In genomic region chr19:49871349-49871985, GRCh38 we compare ENCODE assay signal across 19 cellular contexts. TPM values are rescaled to one million over a fixed set of nuclear protein-coding genes. Genes with fewer than 3 reads are reported as not detected.
DNase-seq lines count a peak whose midpoint lies in the region; ATAC-seq, FAIRE-seq and TF ChIP-seq lines count a peak whose summit lies in the region.
"Had no signal": no experiment of that assay in that cellular context is flagged by ENCODE, and none has a peak within 500 bp of the region (broad histone marks: within the 10 kb centered on the region; RNA-seq: fewer than 3 reads in every experiment).

No MANE protein-coding gene starts in this region.

- POLR2A ChIA-PET in WTC11 (lab: Charles Lee) (interaction anchor here (0.7 kb wide), 1 partner anchor 1343 kb away, joined by 3 read pairs; no protein-coding TSS in a partner anchor), HepG2 (lab: Yijun Ruan, JAX) (no interaction called here)

- no peaks in the 10 kb centered on the region for H3K9me3 ChIP-seq in HepG2 (ENCODE audit: low read length)
- H3K9me3 ChIP-seq: esophagus muscularis mucosa, HAP-1, heart left ventricle, upper lobe of left lung had no signal

- TF ChIP-seq EP300 in HepG2 (IDR thresholded peaks at IDR 0.05; ENCODE audit: low read depth in 2 of 2, low read length in 2 of 2) (no peak), HepG2 (CRISPR knock-in tag; IDR thresholded peaks at IDR 0.05; ENCODE audit: borderline replicate concordance) (no peak)

- no TSS peak for BruUV-seq in HepG2 (replicated peaks; lab: Mats Ljungman, UMichigan)

- DNase-seq in activated T-cell treated with anti-CD3 and anti-CD28 coated beads, Interleukin-2, amount 50 U/mL, for 24 hours, result no peak
- DNase-seq in activated T-cell treated with anti-CD3 and anti-CD28 coated beads for 4 hours, result no peak
- DNase-seq in WTC11 (ENCODE audit: low spot score), result no peak
- no peak for DNase-seq in HepG2 (ENCODE audit: low spot score)
- no peak for DNase-seq in NCI-H526 treated with DMSO at 0.1 percent for 48 hours (lab: John Stamatoyannopoulos, UW)
- no peak for DNase-seq in NCI-H1436 (lab: John Stamatoyannopoulos, UW)
- no peak for DNase-seq in stimulated activated CD4-positive, alpha-beta T cell treated with anti-CD3 and anti-CD28 coated beads, Interleukin-12 subunit alpha, Interleukin-12 subunit beta, amount 100 ng/mL, for 4 hours
- DNase-seq: mammary epithelial cell; NCI-H748 treated with DMSO at 0.1 percent for 48 hours; nucleus accumbens; RPMI8226; stimulated activated naive B cell treated with anti-CD40 and anti-IgM and Interleukin-4, amounts not matched to agents 10 μg/mL and 1 μg/mL and 100 μg/mL, for 72 hours had no signal

- peaks cover 41% of the 10 kb centered on the region for H3K4me1 ChIP-seq in HepG2 (ENCODE audit: insufficient read depth, low read length)

- H3K27ac ChIP-seq in HepG2 (ENCODE audit: extremely low read length, insufficient read depth, low read length), result no peak overlapping the region

- no peak overlapping the region for H3K4me3 Mint-ChIP-seq in activated T-cell treated with anti-CD3 and anti-CD28 coated beads, Interleukin-2, amount 50 U/mL, for 24 hours
- H3K4me3 Mint-ChIP-seq in WTC11, result no peak overlapping the region
- no peak overlapping the region for H3K4me3 Mint-ChIP-seq in stimulated activated memory B cell treated with anti-CD40 and anti-IgM and Interleukin-4, amounts not matched to agents 10 μg/mL and 1 μg/mL and 100 μg/mL, for 72 hours

- ATAC-seq in WTC11 (no peak), HepG2 (no peak)
- ATAC-seq in stimulated activated memory B cell treated with anti-CD40 and anti-IgM and Interleukin-4, amounts not matched to agents 10 μg/mL and 1 μg/mL and 100 μg/mL, for 72 hours, result no peak
- ATAC-seq: heart left ventricle; stimulated activated naive B cell treated with anti-CD40 and anti-IgM and Interleukin-4, amounts not matched to agents 10 μg/mL and 1 μg/mL and 100 μg/mL, for 72 hours had no signal

- H2AFZ ChIP-seq in HepG2 (ENCODE audit: low read length), result no peak overlapping the region

- H3K9ac ChIP-seq in HepG2 (ENCODE audit: insufficient read depth, low read depth, low read length), result no peak overlapping the region

- FAIRE-seq in HepG2 (lab: Jason Lieb, UNC), result no peak
- FAIRE-seq: islet of Langerhans had no signal

- TF ChIP-seq POLR2A in HepG2 (IDR thresholded peaks at IDR 0.05; ENCODE audit: insufficient read depth in 1 of 2, low read depth in 2 of 2, low read length in 2 of 2), result no peak

- H3K4me1 Mint-ChIP-seq in activated T-cell treated with anti-CD3 and anti-CD28 coated beads, Interleukin-2, amount 50 U/mL, for 24 hours (ENCODE audit: low read depth), result peaks cover 43% of the 10 kb centered on the region
- peaks cover 17% of the 10 kb centered on the region for H3K4me1 Mint-ChIP-seq in WTC11
- H3K4me1 Mint-ChIP-seq in stimulated activated memory B cell treated with anti-CD40 and anti-IgM and Interleukin-4, amounts not matched to agents 10 μg/mL and 1 μg/mL and 100 μg/mL, for 72 hours, result peaks cover 49% of the 10 kb centered on the region

- no peaks in the 10 kb centered on the region for H3K27me3 Mint-ChIP-seq in activated T-cell treated with anti-CD3 and anti-CD28 coated beads, Interleukin-2, amount 50 U/mL, for 24 hours
- H3K27me3 Mint-ChIP-seq in WTC11 (ENCODE audit: low read depth), result no peaks in the 10 kb centered on the region
- H3K27me3 Mint-ChIP-seq in stimulated activated memory B cell treated with anti-CD40 and anti-IgM and Interleukin-4, amounts not matched to agents 10 μg/mL and 1 μg/mL and 100 μg/mL, for 72 hours, result no peaks in the 10 kb centered on the region
- H3K27me3 Mint-ChIP-seq: stimulated activated naive B cell treated with anti-CD40 and anti-IgM and Interleukin-4, amounts not matched to agents 10 μg/mL and 1 μg/mL and 100 μg/mL, for 72 hours had no signal

- H3K27ac Mint-ChIP-seq in activated T-cell treated with anti-CD3 and anti-CD28 coated beads, Interleukin-2, amount 50 U/mL, for 24 hours, result peak overlapping the region; percentile 84
- peak overlapping the region; percentile 60; the same call in 1 of the 2 replicates for H3K27ac Mint-ChIP-seq in WTC11
- H3K27ac Mint-ChIP-seq in stimulated activated memory B cell treated with anti-CD40 and anti-IgM and Interleukin-4, amounts not matched to agents 10 μg/mL and 1 μg/mL and 100 μg/mL, for 72 hours, result peak overlapping the region; percentile 45

- H3K36me3 Mint-ChIP-seq in activated T-cell treated with anti-CD3 and anti-CD28 coated beads, Interleukin-2, amount 50 U/mL, for 24 hours (ENCODE audit: low read depth), result peaks cover 50% of the 10 kb centered on the region
- no peaks in the 10 kb centered on the region; the same call in 1 of the 2 replicates for H3K36me3 Mint-ChIP-seq in WTC11
- H3K36me3 Mint-ChIP-seq in stimulated activated memory B cell treated with anti-CD40 and anti-IgM and Interleukin-4, amounts not matched to agents 10 μg/mL and 1 μg/mL and 100 μg/mL, for 72 hours, result peaks cover 5% of the 10 kb centered on the region

- H3K79me2 ChIP-seq in HepG2 (ENCODE audit: insufficient read depth, low read length), result peaks cover 27% of the 10 kb centered on the region

- CTCF ChIA-PET in WTC11 (lab: Charles Lee), result no interaction called here
- CTCF ChIA-PET in HepG2 (lab: Yijun Ruan, JAX; ENCODE audit: low intra/inter-chr PET ratio, low total read pairs), result no interaction called here

- no peaks in the 10 kb centered on the region for H4K20me1 ChIP-seq in HepG2 (ENCODE audit: insufficient read depth, low read length)

- H3K4me2 ChIP-seq in HepG2 (ENCODE audit: low read depth, low read length), result no peak overlapping the region

- intact Hi-C loops in HepG2 (cut with micrococcal nuclease; ENCODE audit: unreplicated experiment), result no loop called here

- H3K27me3 ChIP-seq in HepG2 (ENCODE audit: control insufficient read depth in 1 of 2, insufficient read depth in 2 of 2, low read length in 2 of 2), result no peaks in the 10 kb centered on the region; a peak in 1 of 5 replicates
- H3K27me3 ChIP-seq: esophagus muscularis mucosa, heart left ventricle, upper lobe of left lung had no signal

- no peak for TF ChIP-seq RAD21 in HepG2 (CRISPR knock-in tag; IDR thresholded peaks at IDR 0.05)

- in situ Hi-C loops in HepG2 (cut with HindIII; ENCODE audit: extremely low pct_ligation_motif_present, low pct_unique_long_range_greater_than_20kb), result no loop called here

- no peak overlapping the region for H3K4me3 ChIP-seq in HepG2 (replicated peaks in 1 of 3; ENCODE audit: insufficient read depth in 1 of 3, low read depth in 2 of 3, low read length in 3 of 3)
- H3K4me3 ChIP-seq: esophagus muscularis mucosa, HAP-1, heart left ventricle, skin epidermis, upper lobe of left lung had no signal

- H3K9me3 Mint-ChIP-seq in activated T-cell treated with anti-CD3 and anti-CD28 coated beads, Interleukin-2, amount 50 U/mL, for 24 hours, result no peaks in the 10 kb centered on the region
- peaks cover 3% of the 10 kb centered on the region; the same call in 1 of the 2 replicates for H3K9me3 Mint-ChIP-seq in WTC11
- no peaks in the 10 kb centered on the region for H3K9me3 Mint-ChIP-seq in stimulated activated memory B cell treated with anti-CD40 and anti-IgM and Interleukin-4, amounts not matched to agents 10 μg/mL and 1 μg/mL and 100 μg/mL, for 72 hours
- H3K9me3 Mint-ChIP-seq: stimulated activated naive B cell treated with anti-CD40 and anti-IgM and Interleukin-4, amounts not matched to agents 10 μg/mL and 1 μg/mL and 100 μg/mL, for 72 hours had no signal

- WGBS in HepG2 (ENCODE audit: low lambda C conversion rate), result 95% methylated on average over 14 of the region's 17 CpGs

- peaks cover 0 to 5% of the 10 kb centered on the region in 2 experiments; a peak in 3 of 5 replicates for H3K36me3 ChIP-seq in HepG2 (replicated peaks in 1 of 2; ENCODE audit: control insufficient read depth in 1 of 2, insufficient read depth in 2 of 2, low read length in 2 of 2)

- TF ChIP-seq CTCF in WTC11 (IDR thresholded peaks at IDR 0.05) (no peak), HepG2 (CRISPR knock-in tag; IDR thresholded peaks at IDR 0.05) (no peak)

RNA-seq across cellular contexts. Expression of gene PNKP, which starts 4.1 kb away (rescaled TPM):
- total RNA-seq in WTC11 (2021) (133 to 146 TPM (median 142 TPM) in 3 replicates), HepG2 (2016; rRNA removed; fragmentation: Illumina TruSeq; extraction: Trizol) (12.5 and 27.1 TPM in 2 replicates)
- 15.1 and 16.6 TPM in 2 replicates for total RNA-seq in HepG2 (2016; cell fraction: cytosol; rRNA removed; fragmentation: Illumina TruSeq; extraction: Trizol; ENCODE audit: low read depth)
- total RNA-seq in HepG2 (2016; cell fraction: insoluble cytoplasmic fraction; rRNA removed; fragmentation: Illumina TruSeq; extraction: Trizol), result 14.0 and 23.3 TPM in 2 replicates
- total RNA-seq in HepG2 (2016; cell fraction: membrane; rRNA removed; fragmentation: Illumina TruSeq; extraction: Trizol), result 10.4 and 12.6 TPM in 2 replicates
- total RNA-seq in HepG2 (2016; cell fraction: nucleus; rRNA removed; fragmentation: Illumina TruSeq; extraction: Trizol), result 22.5 and 24.4 TPM in 2 replicates
- polyA plus RNA-seq in HepG2 (2011; rRNA removed), result 12.7 and 17.0 TPM in 2 replicates
- polyA plus RNA-seq in HepG2 (2011; cell fraction: cytosol; rRNA removed), result 6.9 and 10.2 TPM in 2 replicates
- polyA plus RNA-seq in HepG2 (2011; cell fraction: nucleus; rRNA removed), result 96.1 and 104 TPM in 2 replicates
- polyA plus RNA-seq in HepG2 (2012), result 14.4 and 18.2 TPM in 2 replicates
- 6.4 and 8.2 TPM in 2 replicates for polyA plus RNA-seq in HepG2 (2016; cell fraction: cytosol; fragmentation: Illumina TruSeq; extraction: Trizol; ENCODE audit: low read depth)
- polyA plus RNA-seq in HepG2 (2016; cell fraction: insoluble cytoplasmic fraction; fragmentation: Illumina TruSeq; extraction: Trizol; ENCODE audit: low read depth), result 11.5 and 13.4 TPM in 2 replicates
- polyA plus RNA-seq in HepG2 (2016; cell fraction: membrane; fragmentation: Illumina TruSeq; extraction: Trizol; ENCODE audit: low read depth), result 11.3 and 40.2 TPM in 2 replicates
- 87.3 and 98.8 TPM in 2 replicates for polyA plus RNA-seq in HepG2 (2016; cell fraction: nucleus; fragmentation: Illumina TruSeq; extraction: Trizol; ENCODE audit: insufficient read depth, low read depth)
- 16.1 and 37.1 TPM in 2 replicates for polyA minus RNA-seq in HepG2 (2011; rRNA and poly(A)+ RNA removed; ENCODE audit: low replicate concordance)
- polyA minus RNA-seq in HepG2 (2011; cell fraction: cytosol; rRNA and poly(A)+ RNA removed), result 9.8 and 10.1 TPM in 2 replicates
- 30.5 and 40.2 TPM in 2 replicates for polyA minus RNA-seq in HepG2 (2011; cell fraction: nucleus; rRNA and poly(A)+ RNA removed)

RNA-seq across cellular contexts. Expression of gene AKT1S1, which starts 5.7 kb away (rescaled TPM):
- total RNA-seq in WTC11 (2021), result 41.9 to 47.8 TPM (median 46.5 TPM) in 3 replicates
- 10.9 and 13.5 TPM in 2 replicates for total RNA-seq in HepG2 (2016; rRNA removed; fragmentation: Illumina TruSeq; extraction: Trizol)
- total RNA-seq in HepG2 (2016; cell fraction: cytosol; rRNA removed; fragmentation: Illumina TruSeq; extraction: Trizol; ENCODE audit: low read depth), result 6.3 and 7.3 TPM in 2 replicates
- total RNA-seq in HepG2 (2016; cell fraction: insoluble cytoplasmic fraction; rRNA removed; fragmentation: Illumina TruSeq; extraction: Trizol), result 10.3 and 14.9 TPM in 2 replicates
- total RNA-seq in HepG2 (2016; cell fraction: membrane; rRNA removed; fragmentation: Illumina TruSeq; extraction: Trizol), result 14.8 and 16.5 TPM in 2 replicates
- total RNA-seq in HepG2 (2016; cell fraction: nucleus; rRNA removed; fragmentation: Illumina TruSeq; extraction: Trizol), result 12.4 and 13.6 TPM in 2 replicates
- polyA plus RNA-seq in HepG2 (2011; rRNA removed), result 27.8 and 30.0 TPM in 2 replicates
- polyA plus RNA-seq in HepG2 (2011; cell fraction: cytosol; rRNA removed), result 29.0 and 32.7 TPM in 2 replicates
- polyA plus RNA-seq in HepG2 (2011; cell fraction: nucleus; rRNA removed), result 56.2 and 76.4 TPM in 2 replicates
- 19.5 and 19.7 TPM in 2 replicates for polyA plus RNA-seq in HepG2 (2012)
- polyA plus RNA-seq in HepG2 (2016; cell fraction: cytosol; fragmentation: Illumina TruSeq; extraction: Trizol; ENCODE audit: low read depth), result 22.7 and 24.3 TPM in 2 replicates
- polyA plus RNA-seq in HepG2 (2016; cell fraction: insoluble cytoplasmic fraction; fragmentation: Illumina TruSeq; extraction: Trizol; ENCODE audit: low read depth), result 43.5 and 52.7 TPM in 2 replicates
- 46.7 and 51.1 TPM in 2 replicates for polyA plus RNA-seq in HepG2 (2016; cell fraction: membrane; fragmentation: Illumina TruSeq; extraction: Trizol; ENCODE audit: low read depth)
- polyA plus RNA-seq in HepG2 (2016; cell fraction: nucleus; fragmentation: Illumina TruSeq; extraction: Trizol; ENCODE audit: insufficient read depth, low read depth), result 55.9 and 59.4 TPM in 2 replicates
- polyA minus RNA-seq in HepG2 (2011; rRNA and poly(A)+ RNA removed; ENCODE audit: low replicate concordance), result 25.3 and 37.7 TPM in 2 replicates
- 13.0 and 14.0 TPM in 2 replicates for polyA minus RNA-seq in HepG2 (2011; cell fraction: cytosol; rRNA and poly(A)+ RNA removed)
- polyA minus RNA-seq in HepG2 (2011; cell fraction: nucleus; rRNA and poly(A)+ RNA removed), result 21.9 and 22.5 TPM in 2 replicates

RNA-seq across cellular contexts. Expression of gene TBC1D17, which starts 6.0 kb away (rescaled TPM):
- total RNA-seq in WTC11 (2021), result 44.4 to 52.8 TPM (median 46.7 TPM) in 3 replicates
- total RNA-seq in HepG2 (2016; rRNA removed; fragmentation: Illumina TruSeq; extraction: Trizol), result 3.6 and 9.7 TPM in 2 replicates
- 3.6 and 4.6 TPM in 2 replicates for total RNA-seq in HepG2 (2016; cell fraction: cytosol; rRNA removed; fragmentation: Illumina TruSeq; extraction: Trizol; ENCODE audit: low read depth)
- total RNA-seq in HepG2 (2016; cell fraction: insoluble cytoplasmic fraction; rRNA removed; fragmentation: Illumina TruSeq; extraction: Trizol), result 4.5 and 10.0 TPM in 2 replicates
- total RNA-seq in HepG2 (2016; cell fraction: membrane; rRNA removed; fragmentation: Illumina TruSeq; extraction: Trizol), result 7.6 and 8.5 TPM in 2 replicates
- total RNA-seq in HepG2 (2016; cell fraction: nucleus; rRNA removed; fragmentation: Illumina TruSeq; extraction: Trizol), result 8.6 and 13.7 TPM in 2 replicates
- polyA plus RNA-seq in HepG2 (2011; rRNA removed), result 16.9 and 21.6 TPM in 2 replicates
- 7.9 and 12.0 TPM in 2 replicates for polyA plus RNA-seq in HepG2 (2011; cell fraction: cytosol; rRNA removed)
- 83.8 and 108 TPM in 2 replicates for polyA plus RNA-seq in HepG2 (2011; cell fraction: nucleus; rRNA removed)
- 19.0 and 23.3 TPM in 2 replicates for polyA plus RNA-seq in HepG2 (2012)
- 4.7 and 5.1 TPM in 2 replicates for polyA plus RNA-seq in HepG2 (2016; cell fraction: cytosol; fragmentation: Illumina TruSeq; extraction: Trizol; ENCODE audit: low read depth)
- polyA plus RNA-seq in HepG2 (2016; cell fraction: insoluble cytoplasmic fraction; fragmentation: Illumina TruSeq; extraction: Trizol; ENCODE audit: low read depth), result 10.7 and 15.1 TPM in 2 replicates
- polyA plus RNA-seq in HepG2 (2016; cell fraction: membrane; fragmentation: Illumina TruSeq; extraction: Trizol; ENCODE audit: low read depth), result 9.3 and 10.8 TPM in 2 replicates
- 45.7 and 46.6 TPM in 2 replicates for polyA plus RNA-seq in HepG2 (2016; cell fraction: nucleus; fragmentation: Illumina TruSeq; extraction: Trizol; ENCODE audit: insufficient read depth, low read depth)
- polyA minus RNA-seq in HepG2 (2011; rRNA and poly(A)+ RNA removed; ENCODE audit: low replicate concordance), result 14.8 and 17.4 TPM in 2 replicates
- polyA minus RNA-seq in HepG2 (2011; cell fraction: cytosol; rRNA and poly(A)+ RNA removed), result 9.8 and 11.2 TPM in 2 replicates
- 16.0 and 24.2 TPM in 2 replicates for polyA minus RNA-seq in HepG2 (2011; cell fraction: nucleus; rRNA and poly(A)+ RNA removed)

RNA-seq across cellular contexts. Expression of gene PTOV1, which starts 20.5 kb away (rescaled TPM):
- total RNA-seq in WTC11 (2021), result 296 to 316 TPM (median 306 TPM) in 3 replicates
- 59.4 and 68.5 TPM in 2 replicates for total RNA-seq in HepG2 (2016; rRNA removed; fragmentation: Illumina TruSeq; extraction: Trizol)
- total RNA-seq in HepG2 (2016; cell fraction: cytosol; rRNA removed; fragmentation: Illumina TruSeq; extraction: Trizol; ENCODE audit: low read depth), result 30.7 and 36.0 TPM in 2 replicates
- 67.3 and 74.4 TPM in 2 replicates for total RNA-seq in HepG2 (2016; cell fraction: insoluble cytoplasmic fraction; rRNA removed; fragmentation: Illumina TruSeq; extraction: Trizol)
- total RNA-seq in HepG2 (2016; cell fraction: membrane; rRNA removed; fragmentation: Illumina TruSeq; extraction: Trizol), result 45.7 and 54.4 TPM in 2 replicates
- 68.2 and 84.3 TPM in 2 replicates for total RNA-seq in HepG2 (2016; cell fraction: nucleus; rRNA removed; fragmentation: Illumina TruSeq; extraction: Trizol)
- polyA plus RNA-seq in HepG2 (2011; rRNA removed), result 63.5 and 77.7 TPM in 2 replicates
- 27.3 and 44.2 TPM in 2 replicates for polyA plus RNA-seq in HepG2 (2011; cell fraction: cytosol; rRNA removed)
- polyA plus RNA-seq in HepG2 (2011; cell fraction: nucleus; rRNA removed), result 387 and 441 TPM in 2 replicates
- 72.7 and 99.0 TPM in 2 replicates for polyA plus RNA-seq in HepG2 (2012)
- polyA plus RNA-seq in HepG2 (2016; cell fraction: cytosol; fragmentation: Illumina TruSeq; extraction: Trizol; ENCODE audit: low read depth), result 24.0 and 27.8 TPM in 2 replicates
- polyA plus RNA-seq in HepG2 (2016; cell fraction: insoluble cytoplasmic fraction; fragmentation: Illumina TruSeq; extraction: Trizol; ENCODE audit: low read depth), result 78.0 and 94.4 TPM in 2 replicates
- 34.7 and 37.3 TPM in 2 replicates for polyA plus RNA-seq in HepG2 (2016; cell fraction: membrane; fragmentation: Illumina TruSeq; extraction: Trizol; ENCODE audit: low read depth)
- polyA plus RNA-seq in HepG2 (2016; cell fraction: nucleus; fragmentation: Illumina TruSeq; extraction: Trizol; ENCODE audit: insufficient read depth, low read depth), result 178 and 181 TPM in 2 replicates
- 73.5 and 109 TPM in 2 replicates for polyA minus RNA-seq in HepG2 (2011; rRNA and poly(A)+ RNA removed; ENCODE audit: low replicate concordance)
- polyA minus RNA-seq in HepG2 (2011; cell fraction: cytosol; rRNA and poly(A)+ RNA removed), result 42.8 and 45.1 TPM in 2 replicates
- polyA minus RNA-seq in HepG2 (2011; cell fraction: nucleus; rRNA and poly(A)+ RNA removed), result 69.0 and 75.8 TPM in 2 replicates

RNA-seq across cellular contexts. Expression of gene IL4I1, which starts 25.2 kb away (rescaled TPM):
- total RNA-seq in WTC11 (2021), result 0.83 to 1.4 TPM (median 0.99 TPM) in 3 replicates
- total RNA-seq in HepG2 (2016; rRNA removed; fragmentation: Illumina TruSeq; extraction: Trizol), result not detected in 2 replicates
- not detected in 2 replicates for total RNA-seq in HepG2 (2016; cell fraction: cytosol; rRNA removed; fragmentation: Illumina TruSeq; extraction: Trizol; ENCODE audit: low read depth)
- total RNA-seq in HepG2 (2016; cell fraction: insoluble cytoplasmic fraction; rRNA removed; fragmentation: Illumina TruSeq; extraction: Trizol), result 0.18 and 0.30 TPM in 2 replicates
- not detected in 2 replicates for total RNA-seq in HepG2 (2016; cell fraction: membrane; rRNA removed; fragmentation: Illumina TruSeq; extraction: Trizol)
- not detected in 2 replicates for total RNA-seq in HepG2 (2016; cell fraction: nucleus; rRNA removed; fragmentation: Illumina TruSeq; extraction: Trizol)
- not detected in 2 replicates for polyA plus RNA-seq in HepG2 (2011; rRNA removed)
- 0.08 TPM in 1 of 2 replicates, not detected in the other for polyA plus RNA-seq in HepG2 (2011; cell fraction: cytosol; rRNA removed)
- 0.16 and 0.28 TPM in 2 replicates for polyA plus RNA-seq in HepG2 (2011; cell fraction: nucleus; rRNA removed)
- 0.50 TPM in 1 of 2 replicates, not detected in the other for polyA plus RNA-seq in HepG2 (2012)
- 0.29 TPM in 1 of 2 replicates, not detected in the other for polyA plus RNA-seq in HepG2 (2016; cell fraction: cytosol; fragmentation: Illumina TruSeq; extraction: Trizol; ENCODE audit: low read depth)
- polyA plus RNA-seq in HepG2 (2016; cell fraction: insoluble cytoplasmic fraction; fragmentation: Illumina TruSeq; extraction: Trizol; ENCODE audit: low read depth), result not detected in 2 replicates
- polyA plus RNA-seq in HepG2 (2016; cell fraction: membrane; fragmentation: Illumina TruSeq; extraction: Trizol; ENCODE audit: low read depth), result not detected in 2 replicates
- not detected in 2 replicates for polyA plus RNA-seq in HepG2 (2016; cell fraction: nucleus; fragmentation: Illumina TruSeq; extraction: Trizol; ENCODE audit: insufficient read depth, low read depth)
- 0.09 TPM in 1 of 2 replicates, not detected in the other for polyA minus RNA-seq in HepG2 (2011; rRNA and poly(A)+ RNA removed; ENCODE audit: low replicate concordance)
- not detected in 2 replicates for polyA minus RNA-seq in HepG2 (2011; cell fraction: cytosol; rRNA and poly(A)+ RNA removed)
- polyA minus RNA-seq in HepG2 (2011; cell fraction: nucleus; rRNA and poly(A)+ RNA removed), result not detected in 2 replicates
- total RNA-seq: mammary epithelial cell had no signal
